In the genomic region with DNA sequence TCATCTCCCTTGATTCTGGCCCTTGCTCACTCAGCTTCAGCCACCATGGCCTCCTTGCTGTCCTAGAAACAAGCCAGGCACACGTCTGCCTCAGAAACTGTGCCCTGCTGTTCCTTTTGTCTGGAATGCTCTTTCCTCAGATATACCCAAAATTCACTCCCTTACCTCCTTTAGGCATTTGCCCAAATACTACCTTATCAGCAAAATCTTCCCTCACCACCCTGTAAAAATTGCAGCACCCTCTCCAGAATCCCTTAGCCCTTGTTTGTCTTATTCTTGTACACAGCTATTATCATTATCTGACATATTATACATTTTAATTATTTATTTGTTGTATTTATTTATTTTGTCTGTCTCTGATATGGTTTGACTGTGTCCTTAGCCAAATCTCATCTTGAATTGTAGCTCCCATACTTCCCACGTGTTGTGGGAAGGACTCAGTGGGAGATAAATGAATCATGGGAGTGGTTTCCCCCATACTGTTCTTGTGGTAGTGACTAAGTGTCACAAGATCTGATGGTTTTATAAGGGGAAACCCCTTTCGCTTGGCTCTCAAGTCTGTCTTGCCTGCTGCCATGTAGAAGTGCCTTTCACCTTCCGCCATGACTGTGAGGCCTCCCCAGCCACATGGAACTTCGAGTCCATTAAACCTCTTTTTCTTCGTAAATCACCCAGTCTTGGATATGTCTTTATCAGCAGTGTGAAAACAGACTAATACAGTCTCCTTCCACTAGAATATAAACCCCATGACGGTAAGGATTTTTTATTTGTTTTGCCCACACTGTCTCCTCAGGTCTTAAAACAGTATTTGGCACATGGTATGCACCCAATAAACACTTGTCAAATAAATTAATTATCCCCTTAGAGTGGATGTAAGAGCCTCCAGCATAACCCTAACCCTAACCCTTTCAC, we compare ENCODE assay signal across 11 cellular contexts. TPM values are rescaled to one million over a fixed set of nuclear protein-coding genes. Genes with fewer than 3 reads are reported as not detected.
DNase-seq lines count a peak whose midpoint lies in the region; ATAC-seq and TF ChIP-seq lines count a peak whose summit lies in the region.
"Had no signal": no experiment of that assay in that cellular context is flagged by ENCODE, and none has a peak within 500 bp of the region (broad histone marks: within the 10 kb centered on the region; RNA-seq: fewer than 3 reads in every experiment).

No MANE protein-coding gene starts in this region.

- H3K4me1 ChIP-seq in CD8-positive, alpha-beta T cell (ENCODE audit: insufficient read depth, low read length) = peaks cover 5% of the 10 kb centered on the region
- H3K4me1 ChIP-seq in naive thymus-derived CD4-positive, alpha-beta T cell (ENCODE audit: control insufficient read depth in 2 of 2, insufficient read depth in 2 of 2, low read length in 2 of 2) = peaks cover 0 to 5% of the 10 kb centered on the region in 2 donors
- no peaks in the 10 kb centered on the region for H3K4me1 ChIP-seq in right atrium auricular region

- no peaks in the 10 kb centered on the region for H3K27me3 Mint-ChIP-seq in CD8-positive, alpha-beta T cell (ENCODE audit: low read depth)
- H3K27me3 Mint-ChIP-seq in activated naive CD8-positive, alpha-beta T cell treated with anti-CD3 and anti-CD28 coated beads for 36 hours = no peaks in the 10 kb centered on the region
- peaks cover 0 to 12% (median 0%) of the 10 kb centered on the region in 5 donors for H3K27me3 Mint-ChIP-seq in naive thymus-derived CD4-positive, alpha-beta T cell
- H3K27me3 Mint-ChIP-seq: CD4-positive, CD25-positive, alpha-beta regulatory T cell had no signal

- H3K27ac Mint-ChIP-seq in CD8-positive, alpha-beta T cell = no peak overlapping the region
- peak overlapping the region; percentile 80 for H3K27ac Mint-ChIP-seq in activated naive CD8-positive, alpha-beta T cell treated with anti-CD3 and anti-CD28 coated beads for 36 hours
- no peak overlapping the region for H3K27ac Mint-ChIP-seq in naive thymus-derived CD4-positive, alpha-beta T cell
- H3K27ac Mint-ChIP-seq: WTC11 had no signal

- H3K4me3 ChIP-seq in CD8-positive, alpha-beta T cell (ENCODE audit: low read depth, low read length) = no peak overlapping the region
- H3K4me3 ChIP-seq in naive thymus-derived CD4-positive, alpha-beta T cell (ENCODE audit: low read length) = no peak overlapping the region
- H3K4me3 ChIP-seq in right atrium auricular region = no peak overlapping the region
- H3K4me3 ChIP-seq: PC-9 had no signal

- peaks cover 14% of the 10 kb centered on the region for H3K4me1 Mint-ChIP-seq in CD8-positive, alpha-beta T cell (ENCODE audit: low read depth)
- peaks cover 17% of the 10 kb centered on the region for H3K4me1 Mint-ChIP-seq in activated naive CD8-positive, alpha-beta T cell treated with anti-CD3 and anti-CD28 coated beads for 36 hours
- peaks cover 8 to 30% (median 21%) of the 10 kb centered on the region in 7 donors for H3K4me1 Mint-ChIP-seq in naive thymus-derived CD4-positive, alpha-beta T cell
- H3K4me1 Mint-ChIP-seq: CD4-positive, CD25-positive, alpha-beta regulatory T cell had no signal

- peak in 1 of 7 experiments; percentile 21 for DNase-seq in CD8-positive, alpha-beta T cell
- peak; percentile 42 for DNase-seq in MV-4-11 (lab: John Stamatoyannopoulos, UW)
- peak; percentile 37 for DNase-seq in activated naive CD8-positive, alpha-beta T cell treated with anti-CD3 and anti-CD28 coated beads for 36 hours
- DNase-seq in naive thymus-derived CD4-positive, alpha-beta T cell = peak in 1 of 9 donors; percentile 29
- DNase-seq in NCI-H1048 (lab: John Stamatoyannopoulos, UW) = no peak
- no peak for DNase-seq in globus pallidus (ENCODE audit: low spot score)
- no peak for DNase-seq in right atrium auricular region (ENCODE audit: low spot score)
- no peak for DNase-seq in iPS-NIHi7 (ENCODE audit: extremely low spot score)
- DNase-seq: CD4-positive, CD25-positive, alpha-beta regulatory T cell; PC-9 had no signal

- intact Hi-C loops in CD8-positive, alpha-beta T cell (cut with DNase I, micrococcal nuclease) = no loop called here
- intact Hi-C loops in naive thymus-derived CD4-positive, alpha-beta T cell (cut with micrococcal nuclease) = no loop called here

- H3K36me3 Mint-ChIP-seq in CD8-positive, alpha-beta T cell = no peaks in the 10 kb centered on the region
- H3K36me3 Mint-ChIP-seq in activated naive CD8-positive, alpha-beta T cell treated with anti-CD3 and anti-CD28 coated beads for 36 hours = peaks cover 38% of the 10 kb centered on the region
- peaks cover 16 to 47% (median 33%) of the 10 kb centered on the region in 5 donors for H3K36me3 Mint-ChIP-seq in naive thymus-derived CD4-positive, alpha-beta T cell
- H3K36me3 Mint-ChIP-seq: CD4-positive, CD25-positive, alpha-beta regulatory T cell; WTC11 had no signal

- POLR2A ChIA-PET in CD8-positive, alpha-beta T cell (lab: Charles Lee) = interaction anchor here (2.1 kb wide), 1 partner anchor 10 kb away, joined by 4 read pairs; no protein-coding TSS in a partner anchor
- POLR2A ChIA-PET in naive thymus-derived CD4-positive, alpha-beta T cell (lab: Charles Lee) = no interaction called here

- no peak overlapping the region for H3K4me3 Mint-ChIP-seq in CD8-positive, alpha-beta T cell
- no peak overlapping the region for H3K4me3 Mint-ChIP-seq in activated naive CD8-positive, alpha-beta T cell treated with anti-CD3 and anti-CD28 coated beads for 36 hours
- H3K4me3 Mint-ChIP-seq in naive thymus-derived CD4-positive, alpha-beta T cell = no peak overlapping the region
- H3K4me3 Mint-ChIP-seq: CD4-positive, CD25-positive, alpha-beta regulatory T cell; WTC11 had no signal

- H3K9me3 ChIP-seq in CD8-positive, alpha-beta T cell (ENCODE audit: low read length) = no peaks in the 10 kb centered on the region
- no peaks in the 10 kb centered on the region for H3K9me3 ChIP-seq in naive thymus-derived CD4-positive, alpha-beta T cell (ENCODE audit: control insufficient read depth in 2 of 3, low read length in 3 of 3)
- no peaks in the 10 kb centered on the region for H3K9me3 ChIP-seq in right atrium auricular region

- no peak for TF ChIP-seq CTCF in CD8-positive, alpha-beta T cell (IDR thresholded peaks at IDR 0.05)
- no peak for TF ChIP-seq CTCF in right atrium auricular region (IDR thresholded peaks at IDR 0.05)

- ATAC-seq in CD8-positive, alpha-beta T cell = peak; percentile 61
- peak; percentile 38 for ATAC-seq in naive thymus-derived CD4-positive, alpha-beta T cell
- ATAC-seq: WTC11 had no signal

- no peaks in the 10 kb centered on the region for H3K9me3 Mint-ChIP-seq in CD8-positive, alpha-beta T cell
- H3K9me3 Mint-ChIP-seq in activated naive CD8-positive, alpha-beta T cell treated with anti-CD3 and anti-CD28 coated beads for 36 hours = peaks cover 20% of the 10 kb centered on the region
- H3K9me3 Mint-ChIP-seq in naive thymus-derived CD4-positive, alpha-beta T cell = peaks cover 0 to 33% (median 2%) of the 10 kb centered on the region in 11 donors

- H3K27ac ChIP-seq in CD8-positive, alpha-beta T cell (ENCODE audit: low read depth, low read length) = no peak overlapping the region
- H3K27ac ChIP-seq in naive thymus-derived CD4-positive, alpha-beta T cell (ENCODE audit: low read depth, low read length) = no peak overlapping the region
- no peak overlapping the region for H3K27ac ChIP-seq in right atrium auricular region
- H3K27ac ChIP-seq: PC-9 had no signal

- CTCF ChIA-PET in CD8-positive, alpha-beta T cell (lab: Charles Lee) = interaction anchor here (1.4 kb wide), 1 partner anchor 12 kb away, joined by 3 read pairs; no protein-coding TSS in a partner anchor
- CTCF ChIA-PET in naive thymus-derived CD4-positive, alpha-beta T cell (lab: Charles Lee) = no interaction called here

- no peaks in the 10 kb centered on the region for H3K36me3 ChIP-seq in CD8-positive, alpha-beta T cell (ENCODE audit: insufficient read depth, low read length)
- no peaks in the 10 kb centered on the region for H3K36me3 ChIP-seq in naive thymus-derived CD4-positive, alpha-beta T cell (ENCODE audit: control insufficient read depth in 2 of 3, insufficient read depth in 3 of 3, low read length in 3 of 3)
- no peaks in the 10 kb centered on the region for H3K36me3 ChIP-seq in right atrium auricular region

- no peaks in the 10 kb centered on the region for H3K27me3 ChIP-seq in CD8-positive, alpha-beta T cell (ENCODE audit: insufficient read depth, low read length)
- no peaks in the 10 kb centered on the region for H3K27me3 ChIP-seq in naive thymus-derived CD4-positive, alpha-beta T cell (ENCODE audit: control insufficient read depth in 2 of 2, insufficient read depth in 2 of 2, low read length in 2 of 2)
- H3K27me3 ChIP-seq in right atrium auricular region = no peaks in the 10 kb centered on the region

RNA-seq across cellular contexts. Expression of gene STT3B, which starts 60.0 kb away (rescaled TPM):
- 10 to 100 TPM; 80.4 to 85.7 TPM for total RNA-seq in CD8-positive, alpha-beta T cell
- total RNA-seq in activated naive CD8-positive, alpha-beta T cell treated with anti-CD3 and anti-CD28 coated beads for 36 hours = 100 to 1,000 TPM; 113 to 115 TPM
- total RNA-seq in naive thymus-derived CD4-positive, alpha-beta T cell = 100 to 1,000 TPM; 115 to 149 (median 131) TPM
- polyA plus RNA-seq in naive thymus-derived CD4-positive, alpha-beta T cell = 100 to 1,000 TPM; 109 to 140 TPM
- 10 to 100 TPM; 78.0 to 87.5 TPM for total RNA-seq in right atrium auricular region

Comparison
In these comparisons a context has a peak if more than half of its experiments do, and no peak if none do; other contexts are left out.
1. DNase-seq: peak in MV-4-11 (single experiment) and activated naive CD8-positive, alpha-beta T cell treated with anti-CD3 and anti-CD28 coated beads for 36 hours (single experiment); none in NCI-H1048 (single experiment), globus pallidus (single experiment), right atrium auricular region (single experiment) and iPS-NIHi7 (single experiment).